20 cellular contexts compared by ENCODE assay signal in the genomic region with DNA sequence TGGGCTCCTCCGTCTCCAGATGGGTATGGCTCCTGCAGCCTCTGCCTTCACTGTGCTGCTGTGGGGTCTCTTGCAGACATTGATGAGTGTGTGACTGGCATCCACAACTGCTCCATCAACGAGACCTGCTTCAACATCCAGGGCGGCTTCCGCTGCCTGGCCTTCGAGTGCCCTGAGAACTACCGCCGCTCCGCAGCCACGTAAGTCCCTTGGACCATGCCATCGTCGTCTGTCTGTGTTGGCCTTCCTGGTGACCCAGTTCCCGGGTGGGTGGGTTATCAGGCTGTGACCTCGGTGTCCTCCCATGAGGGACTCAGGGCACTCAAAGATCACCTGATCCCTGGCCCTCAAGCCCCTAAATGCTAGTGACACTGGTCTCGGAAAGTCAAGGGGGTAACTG. TPM values are rescaled to one million over a fixed set of nuclear protein-coding genes. Genes with fewer than 3 reads are reported as not detected.
DNase-seq lines count a peak whose midpoint lies in the region; ATAC-seq and TF ChIP-seq lines count a peak whose summit lies in the region.
"Had no signal": no experiment of that assay in that cellular context is flagged by ENCODE, and none has a peak within 500 bp of the region (broad histone marks: within the 10 kb centered on the region; RNA-seq: fewer than 3 reads in every experiment).

No MANE protein-coding gene starts in this region.

- H3K9ac ChIP-seq in GM23248 (no peak overlapping the region), muscle layer of colon (ENCODE audit: low read length) (no peak overlapping the region)

- intact Hi-C loops in head of caudate nucleus (cut with DNase I) = loop anchor here (5.0 kb wide), 1 partner anchor 278 kb away; no protein-coding TSS in a partner anchor

- H3K4me1 ChIP-seq in GM23248 (ENCODE audit: insufficient read depth) (peaks cover 45% of the 10 kb centered on the region), muscle layer of colon (ENCODE audit: insufficient read depth, low read length) (peaks cover 65% of the 10 kb centered on the region), suprapubic skin (peaks cover 65% of the 10 kb centered on the region)

- H3K9me2 ChIP-seq in GM23248 (ENCODE audit: insufficient read depth) = no peaks in the 10 kb centered on the region

- H3K27me3 Mint-ChIP-seq in chondrocyte (ENCODE audit: low read depth) = no peaks in the 10 kb centered on the region

- H3K36me3 ChIP-seq in GM23248 (ENCODE audit: low read depth) (peaks cover 12% of the 10 kb centered on the region; the same call in 1 of the 2 replicates), muscle layer of colon (ENCODE audit: insufficient read depth, low read length) (peaks cover 5% of the 10 kb centered on the region), suprapubic skin (peaks cover 18% of the 10 kb centered on the region)
- H3K36me3 ChIP-seq: SJCRH30 had no signal

- H3K27ac Mint-ChIP-seq in chondrocyte (ENCODE audit: unreplicated experiment) = no peak overlapping the region
- H3K27ac Mint-ChIP-seq: CD4-positive, CD25-positive, alpha-beta regulatory T cell; naive B cell; T-helper 1 cell treated with Interleukin-12 subunit alpha and Interleukin-12 subunit beta and Interleukin-4 antibody, amounts not matched to agents 30 μg/mL and 1 μg/mL, for 36 hours had no signal

- DNase-seq in GM23248 = no peak
- DNase-seq in chondrocyte (ENCODE audit: low spot score) = peak; percentile 77
- DNase-seq in suprapubic skin (ENCODE audit: low spot score in 2 of 2) = no peak
- DNase-seq in DMS153 treated with DMSO at 0.1 percent for 48 hours (lab: John Stamatoyannopoulos, UW; ENCODE audit: unreplicated experiment) = no peak
- no peak for DNase-seq in head of caudate nucleus
- DNase-seq in NCI-H2029 (lab: John Stamatoyannopoulos, UW) = no peak
- DNase-seq: activated CD4-positive, alpha-beta T cell treated with anti-CD3 and anti-CD28 coated beads, Interleukin-2, amount 50 U/mL, for 4 hours; activated naive CD4-positive, alpha-beta T cell treated with Interleukin-2 at 50 U/mL for 16 hours; CD4-positive, CD25-positive, alpha-beta regulatory T cell; effector CD8-positive, alpha-beta T cell; GDM1; naive B cell; NCI-H1436; NCI-H2171; NCI-H748 treated with DMSO at 0.1 percent for 48 hours; SJCRH30 had no signal

- H4K20me1 ChIP-seq in GM23248 (ENCODE audit: insufficient read depth) = no peaks in the 10 kb centered on the region

- WGBS in GM23248 (ENCODE audit: low coverage in 1 of 2, low lambda C conversion rate in 2 of 2, missing lambda C conversion rate in 2 of 2), 2 experiments = 93 to 97% methylated on average over 14 of the region's 14 CpGs
- WGBS in suprapubic skin = 94% methylated on average over 14 of the region's 14 CpGs

- no peak overlapping the region for H3K4me2 ChIP-seq in GM23248 (ENCODE audit: unreplicated experiment)

- H2AFZ ChIP-seq in GM23248 = no peak overlapping the region

- H3K27ac ChIP-seq in GM23248 = peak overlapping the region; percentile 95; the same call in 1 of the 2 replicates
- H3K27ac ChIP-seq in muscle layer of colon (ENCODE audit: low read depth, low read length) = peak overlapping the region; percentile 65
- H3K27ac ChIP-seq in suprapubic skin = peak overlapping the region; percentile 91
- H3K27ac ChIP-seq: SJCRH30 had no signal

- H3F3A ChIP-seq in GM23248 (ENCODE audit: insufficient read depth) = peaks cover 52% of the 10 kb centered on the region

- TF ChIP-seq CTCF in chondrocyte (IDR thresholded peaks at IDR 0.05) = no peak
- TF ChIP-seq CTCF in suprapubic skin (IDR thresholded peaks at IDR 0.05) = no peak

- H3K4me3 Mint-ChIP-seq in chondrocyte (ENCODE audit: unreplicated experiment) = no peak overlapping the region
- H3K4me3 Mint-ChIP-seq: CD4-positive, CD25-positive, alpha-beta regulatory T cell; T-helper 1 cell treated with Interleukin-12 subunit alpha and Interleukin-12 subunit beta and Interleukin-4 antibody, amounts not matched to agents 30 μg/mL and 1 μg/mL, for 36 hours had no signal

- H3K4me1 Mint-ChIP-seq in chondrocyte (ENCODE audit: low read depth) = peaks cover 57% of the 10 kb centered on the region

- no peaks in the 10 kb centered on the region for H3K79me2 ChIP-seq in GM23248 (ENCODE audit: insufficient read depth)

- in situ Hi-C loops in GM23248 (cut with MboI) = loop anchor here (5.0 to 10.0 kb wide), 2 partner anchors 103 to 276 kb away; no protein-coding TSS in a partner anchor

- H3K9me3 ChIP-seq in GM23248 (ENCODE audit: low read depth) (no peaks in the 10 kb centered on the region), muscle layer of colon (ENCODE audit: low read length) (no peaks in the 10 kb centered on the region), suprapubic skin (no peaks in the 10 kb centered on the region)
- H3K9me3 ChIP-seq: SJCRH30 had no signal

- H3K9me3 Mint-ChIP-seq in chondrocyte (ENCODE audit: low read depth) = no peaks in the 10 kb centered on the region
- H3K9me3 Mint-ChIP-seq: T-helper 1 cell treated with Interleukin-12 subunit alpha and Interleukin-12 subunit beta and Interleukin-4 antibody, amounts not matched to agents 30 μg/mL and 1 μg/mL, for 36 hours had no signal

- TF ChIP-seq POLR2A in suprapubic skin (IDR thresholded peaks at IDR 0.05) = no peak

- no peak for ATAC-seq in HG03521 (IDR thresholded peaks at IDR 0.05; ENCODE audit: unreplicated experiment)

- H3K27me3 ChIP-seq in GM23248 (replicated peaks; ENCODE audit: insufficient read depth) = no peaks in the 10 kb centered on the region
- H3K27me3 ChIP-seq in muscle layer of colon (ENCODE audit: control insufficient read depth in 1 of 2, insufficient read depth in 2 of 2, low read length in 2 of 2) = no peaks in the 10 kb centered on the region
- no peaks in the 10 kb centered on the region for H3K27me3 ChIP-seq in suprapubic skin
- H3K27me3 ChIP-seq: SJCRH30 had no signal

- H3K4me3 ChIP-seq in GM23248 (no peak overlapping the region), muscle layer of colon (ENCODE audit: low read depth in 1 of 2, low read length in 2 of 2) (peak overlapping the region in 1 of 2 donors; percentile 4), suprapubic skin (no peak overlapping the region)
- H3K4me3 ChIP-seq: lung, SJCRH30 had no signal

- peaks cover 12% of the 10 kb centered on the region for H3K36me3 Mint-ChIP-seq in chondrocyte (ENCODE audit: low read depth)
- H3K36me3 Mint-ChIP-seq: CD4-positive, CD25-positive, alpha-beta regulatory T cell; naive B cell had no signal

- no peak for TF ChIP-seq EP300 in suprapubic skin (IDR thresholded peaks at IDR 0.05)

RNA-seq across cellular contexts. Expression of gene FBLN1, which starts 47.7 kb away (rescaled TPM):
- total RNA-seq in GM23248 (2014; rRNA removed; shearing (Covaris generic)) = 107 and 137 TPM in 2 replicates
- 304 and 335 TPM in 2 replicates for polyA plus RNA-seq in GM23248 (2016; fragmentation: Nextera tagmentation; extraction: Ambion mirVana)
- 127 to 186 TPM (median 183 TPM) in 3 replicates for total RNA-seq in chondrocyte
- 100 to 1,000 TPM; 111 to 174 (median 139) TPM for total RNA-seq in suprapubic skin
- polyA plus RNA-seq: CD4-positive, CD25-positive, alpha-beta regulatory T cell had no signal
